ENCODE assay signal across 9 cellular contexts in the genomic region with DNA sequence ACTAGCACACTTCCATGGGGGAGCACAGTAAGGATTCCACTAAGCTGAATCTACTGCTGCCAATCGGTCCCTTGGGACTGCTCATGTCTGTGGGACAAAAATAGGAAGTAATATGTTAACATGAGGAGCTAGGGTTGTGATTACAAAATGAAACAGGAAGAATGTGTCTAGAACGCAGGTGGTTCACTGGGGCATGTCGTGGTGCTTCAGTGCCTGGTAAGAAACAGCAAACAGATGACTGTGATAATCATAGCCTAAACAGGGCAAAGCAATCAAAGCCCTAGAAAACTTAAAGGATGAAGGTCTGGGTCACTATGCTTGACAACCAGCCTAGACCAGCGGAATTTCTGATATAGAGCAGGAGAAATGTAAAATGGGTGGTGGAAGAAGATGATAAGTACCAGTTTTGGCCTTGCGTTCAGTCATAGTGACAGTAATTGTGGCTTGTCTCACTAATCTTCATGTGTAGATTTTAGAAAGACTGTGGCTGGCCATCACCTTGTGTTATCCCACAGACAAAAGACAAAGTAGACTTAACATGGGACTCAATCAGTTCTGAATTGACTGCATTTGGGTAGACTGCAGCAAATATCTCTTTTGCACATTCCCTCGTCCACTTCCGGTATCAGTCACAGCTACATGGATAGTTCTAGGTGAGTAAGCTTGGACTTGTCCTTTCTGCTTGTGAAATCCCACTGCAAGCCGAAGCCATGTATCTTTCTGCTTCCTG. TPM values are rescaled to one million over a fixed set of nuclear protein-coding genes. Genes with fewer than 3 reads are reported as not detected.
DNase-seq lines count a peak whose midpoint lies in the region; ATAC-seq lines count a peak whose summit lies in the region.
"Had no signal": no experiment of that assay in that cellular context is flagged by ENCODE, and none has a peak within 500 bp of the region (broad histone marks: within the 10 kb centered on the region; RNA-seq: fewer than 3 reads in every experiment).

No MANE protein-coding gene starts in this region.

- intact Hi-C loops in aorta (cut with DNase I): no loop called here

- peak overlapping the region; percentile 3; the same call in 1 of the 2 replicates for H3K4me3 ChIP-seq in GM08714 (ENCODE audit: low read length)
- H3K4me3 ChIP-seq in aorta (ENCODE audit: low read length in 2 of 2): no peak overlapping the region
- H3K4me3 ChIP-seq: esophagus muscularis mucosa had no signal

- peaks cover 3% of the 10 kb centered on the region for H3K36me3 Mint-ChIP-seq in T-helper 17 cell (ENCODE audit: low read depth)

- no peaks in the 10 kb centered on the region for H3K4me1 ChIP-seq in aorta (ENCODE audit: control insufficient read depth in 1 of 2, insufficient read depth in 2 of 2, low read length in 2 of 2)
- H3K4me1 ChIP-seq: esophagus muscularis mucosa had no signal

- H3K27ac ChIP-seq in aorta (ENCODE audit: low read depth in 1 of 2, low read length in 2 of 2): no peak overlapping the region
- H3K27ac ChIP-seq: esophagus muscularis mucosa had no signal

- H3K9me3 ChIP-seq in T-helper 17 cell (ENCODE audit: control insufficient read depth, low read length, poor library complexity, severe bottlenecking): no peaks in the 10 kb centered on the region
- H3K9me3 ChIP-seq in aorta (ENCODE audit: control insufficient read depth, low read length): no peaks in the 10 kb centered on the region
- H3K9me3 ChIP-seq: esophagus muscularis mucosa had no signal

- H3K36me3 ChIP-seq in aorta (ENCODE audit: control insufficient read depth in 1 of 2, insufficient read depth in 2 of 2, low read length in 1 of 2): peaks cover 0 to 2% of the 10 kb centered on the region in 2 donors

- no peaks in the 10 kb centered on the region for H3K4me1 Mint-ChIP-seq in T-helper 17 cell

- 87% methylated on average over 8 of the region's 8 CpGs for WGBS in aorta, 2 donors

- no peaks in the 10 kb centered on the region for H3K27me3 Mint-ChIP-seq in T-helper 17 cell

- peak overlapping the region; percentile 67 for H3K27ac Mint-ChIP-seq in T-helper 17 cell

- H3K27me3 ChIP-seq in aorta (ENCODE audit: control insufficient read depth in 1 of 2, insufficient read depth in 2 of 2, low read length in 1 of 2): no peaks in the 10 kb centered on the region
- H3K27me3 ChIP-seq: esophagus muscularis mucosa had no signal

- H3K4me3 Mint-ChIP-seq in T-helper 17 cell: no peak overlapping the region

- no peak for DNase-seq in T-helper 17 cell
- no peak for DNase-seq in aorta
- DNase-seq in activated gamma-delta T cell treated with Interleukin-2 at 50 U/mL for 16 hours: no peak
- no peak for DNase-seq in anterior cingulate cortex (lab: John Stamatoyannopoulos, UW)
- DNase-seq in NCI-H128 (lab: John Stamatoyannopoulos, UW; ENCODE audit: unreplicated experiment): no peak

- peak; percentile 94 for ATAC-seq in GM19452 (IDR thresholded peaks at IDR 0.05; ENCODE audit: unreplicated experiment)
- peak; percentile 90 for ATAC-seq in HG03135 (IDR thresholded peaks at IDR 0.05; ENCODE audit: unreplicated experiment)
- ATAC-seq in T-helper 17 cell: peak; percentile 70
- no peak for ATAC-seq in aorta (ENCODE audit: low FRiP score)

RNA-seq across cellular contexts. Expression of a gene that starts 51.4 kb away (rescaled TPM):
- total RNA-seq in T-helper 17 cell (10 to 100 TPM; 27.8 to 37.6 TPM), aorta (10 to 100 TPM; 36.9 to 57.4 TPM)
- polyA plus RNA-seq in aorta: 10 to 100 TPM; 62.0 to 70.7 TPM
